ENCODE assay signal across 8 cellular contexts in genomic region chr1:31295874-31296485, GRCh38. TPM values are rescaled to one million over a fixed set of nuclear protein-coding genes. Genes with fewer than 3 reads are reported as not detected.
DNase-seq lines count a peak whose midpoint lies in the region; ATAC-seq and TF ChIP-seq lines count a peak whose summit lies in the region.

No MANE protein-coding gene starts in this region.

- no peaks in the 10 kb centered on the region for H3K9me3 Mint-ChIP-seq in T-cell

- H3K27ac ChIP-seq in coronary artery, result peak overlapping the region; percentile 53 to 92

- H3K4me1 Mint-ChIP-seq in T-cell, result peaks cover 7 to 47% (median 35%) of the 10 kb centered on the region in 3 donors

- H3K27ac Mint-ChIP-seq in T-cell, result peak overlapping the region in 1 of 2 donors; percentile 74

- peaks cover 31% of the 10 kb centered on the region for H3K36me3 Mint-ChIP-seq in T-cell

- H3K4me3 ChIP-seq in AG09309 (ENCODE audit: control insufficient read depth, low read depth, low read length) (peak overlapping the region; percentile 74), coronary artery (peak overlapping the region; percentile 92), mucosa of stomach (ENCODE audit: low read length) (peak overlapping the region; percentile 100)
- H3K4me3 ChIP-seq in Jurkat, Clone E6-1 (ENCODE audit: low read length), result peak overlapping the region; percentile 100

- no peaks in the 10 kb centered on the region for H3K36me3 ChIP-seq in mucosa of stomach (ENCODE audit: control insufficient read depth, insufficient read depth, low read length)

- no peaks in the 10 kb centered on the region for H3K9me3 ChIP-seq in mucosa of stomach (ENCODE audit: control insufficient read depth, low read length)

- TF ChIP-seq CTCF in AG09309 (IDR thresholded peaks at IDR 0.05; ENCODE audit: control insufficient read depth, insufficient read depth, low read depth, low read length, missing control alignments) (no peak), coronary artery (IDR thresholded peaks at IDR 0.05) (no peak)

- ATAC-seq in T-cell (replicated peaks in 1 of 4), result no peak
- no peak for ATAC-seq in HG02884 (IDR thresholded peaks at IDR 0.05; ENCODE audit: unreplicated experiment)

- H3K27me3 ChIP-seq in mucosa of stomach (ENCODE audit: control insufficient read depth, insufficient read depth, low read length), result no peaks in the 10 kb centered on the region

- no peak overlapping the region for H3K4me3 Mint-ChIP-seq in T-cell

- POLR2A ChIA-PET in T-cell (lab: Charles Lee), result interaction anchor here in 1 of 2 donors (0.6 to 1.4 kb wide), 5 partner anchors 12 to 577 kb away, joined by 3 to 6 read pairs (median 4); no protein-coding TSS in a partner anchor

- no peaks in the 10 kb centered on the region for H3K27me3 Mint-ChIP-seq in T-cell

- CTCF ChIA-PET in T-cell (lab: Charles Lee), result interaction anchor here in 1 of 2 donors (1.1 to 1.4 kb wide), 2 partner anchors 134 to 493 kb away, joined by 3 read pairs; no protein-coding TSS in a partner anchor

- H3K9ac ChIP-seq in mucosa of stomach (ENCODE audit: low read length), result peak overlapping the region; percentile 98

- DNase-seq in AG09309 (ENCODE audit: low read depth) (no peak), coronary artery (ENCODE audit: low spot score) (no peak), T-cell (no peak), NCI-H226 (no peak)
- DNase-seq in Jurkat, Clone E6-1 (ENCODE audit: low read depth, low spot score), result no peak
- DNase-seq in activated effector memory CD4-positive, alpha-beta T cell treated with Interleukin-2 at 50 U/mL for 16 hours, result no peak

- H3K4me1 ChIP-seq in mucosa of stomach (ENCODE audit: control insufficient read depth, insufficient read depth, low read length), result peaks cover 15% of the 10 kb centered on the region

RNA-seq across cellular contexts. Expression of gene SNRNP40, which starts 0.6 kb away (rescaled TPM):
- 143 TPM for polyA plus RNA-seq in Jurkat, Clone E6-1 (2012; ENCODE audit: insufficient read depth, insufficient read length)
- 10 to 100 TPM; 50.9 to 62.8 (median 53.9) TPM for total RNA-seq in T-cell

RNA-seq across cellular contexts. Expression of gene ZCCHC17, which starts 0.9 kb away (rescaled TPM):
- 55.8 TPM for polyA plus RNA-seq in Jurkat, Clone E6-1 (2012; ENCODE audit: insufficient read depth, insufficient read length)
- 10 to 100 TPM; 13.5 to 21.5 (median 19.8) TPM for total RNA-seq in T-cell

RNA-seq across cellular contexts. Expression of gene NKAIN1, which starts 56.3 kb away (rescaled TPM):
- 0.44 TPM for polyA plus RNA-seq in Jurkat, Clone E6-1 (2012; ENCODE audit: insufficient read depth, insufficient read length)
- total RNA-seq in T-cell, result under 1 TPM in 1 of 5 donors, not detected in 4; 0.13 TPM
